Comparison of ENCODE assay signal across 17 cellular contexts in the genomic region with DNA sequence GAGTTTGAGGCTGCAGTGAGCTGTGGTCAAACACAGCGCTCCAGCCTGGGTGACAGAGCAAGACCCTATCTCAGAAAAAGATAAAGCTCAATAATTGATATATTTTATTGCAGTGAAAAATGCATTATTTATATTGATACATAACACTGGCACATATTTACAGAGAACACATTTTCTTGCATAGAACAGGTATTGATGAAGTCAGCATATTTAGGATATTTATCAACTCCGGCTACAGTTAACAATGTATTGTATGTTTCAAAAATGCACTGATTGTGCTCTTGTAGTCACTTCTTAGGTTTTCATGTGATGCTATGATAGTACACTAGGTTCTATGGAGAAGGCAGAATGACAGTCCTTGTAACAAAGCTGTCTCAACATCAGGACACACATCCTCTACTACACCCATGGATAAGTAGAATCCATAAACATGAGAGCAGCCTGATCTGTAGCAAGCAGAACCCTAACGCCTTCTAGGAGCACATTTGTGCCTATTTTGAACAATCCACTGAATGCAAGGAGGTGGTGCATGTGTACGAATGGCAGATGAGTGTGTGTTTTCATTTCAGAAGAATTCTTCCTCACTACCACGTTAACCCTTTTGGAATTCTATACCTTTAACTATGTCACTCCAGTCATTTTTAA.
A peak's percentile ranks its signal among the peaks of the same experiment; 100 is the strongest.
DNase-seq lines count a peak whose midpoint lies in the region; ATAC-seq, FAIRE-seq and TF ChIP-seq lines count a peak whose summit lies in the region.
"Had no signal": no experiment of that assay in that cellular context is flagged by ENCODE, and none has a peak within 500 bp of the region (broad histone marks: within the 10 kb centered on the region; RNA-seq: fewer than 3 reads in every experiment).

No MANE protein-coding gene starts in this region.

- no peak overlapping the region for H3K9ac ChIP-seq in K562 (ENCODE audit: insufficient read depth in 1 of 2, low read depth in 2 of 2, low read length in 2 of 2)
- no peak overlapping the region for H3K9ac ChIP-seq in H1 (replicated peaks in 1 of 4; ENCODE audit: extremely low read depth in 1 of 4, low read depth in 3 of 4, low read length in 3 of 4)

- H2AK5ac ChIP-seq in H1 (ENCODE audit: low read depth, low read length): no peak overlapping the region

- H3K79me2 ChIP-seq in K562 (ENCODE audit: control insufficient read depth, insufficient read depth, low read length): no peaks in the 10 kb centered on the region
- no peaks in the 10 kb centered on the region for H3K79me2 ChIP-seq in H1 (ENCODE audit: control insufficient read depth in 1 of 2, insufficient read depth in 2 of 2, low read length in 2 of 2)

- no peaks in the 10 kb centered on the region for H3K9me1 ChIP-seq in K562 (ENCODE audit: control insufficient read depth, insufficient read depth, low read length)

- no peaks in the 10 kb centered on the region for H3K4me1 ChIP-seq in K562 (replicated peaks in 1 of 2; ENCODE audit: control insufficient read depth in 2 of 2, insufficient read depth in 2 of 2, low read length in 2 of 2)
- no peaks in the 10 kb centered on the region for H3K4me1 ChIP-seq in H1 (replicated peaks in 1 of 4; ENCODE audit: control insufficient read depth in 3 of 4, insufficient read depth in 4 of 4, low read length in 3 of 4)
- H3K4me1 ChIP-seq: BE2C had no signal

- no peak for TF ChIP-seq POLR2A in K562 (conservative IDR thresholded peaks at IDR 0.05)
- no peak for TF ChIP-seq POLR2A in H1 (IDR thresholded peaks at IDR 0.05; ENCODE audit: control extremely low read depth in 1 of 2, low read depth in 2 of 2, low read length in 2 of 2)

- intact Hi-C loops in K562 (cut with micrococcal nuclease) (no loop called here), MCF 10A (cut with micrococcal nuclease) (no loop called here)

- H3K27ac Mint-ChIP-seq in MCF 10A (ENCODE audit: low read depth, unreplicated experiment): no peak overlapping the region
- H3K27ac Mint-ChIP-seq: CD8-positive, alpha-beta T cell; HFFc6 had no signal

- H3K36me3 ChIP-seq in K562 (ENCODE audit: control insufficient read depth, insufficient read depth, low read length) (no peaks in the 10 kb centered on the region), H1 (ENCODE audit: control insufficient read depth in 2 of 4, insufficient read depth in 4 of 4, low read length in 3 of 4) (no peaks in the 10 kb centered on the region)
- H3K36me3 ChIP-seq: BE2C had no signal

- no peak overlapping the region for H3K14ac ChIP-seq in H1 (ENCODE audit: insufficient read length)

- no peaks in the 10 kb centered on the region for H4K20me1 ChIP-seq in K562 (replicated peaks; ENCODE audit: control insufficient read depth, insufficient read depth, low read length)
- no peaks in the 10 kb centered on the region for H4K20me1 ChIP-seq in H1 (replicated peaks in 1 of 2; ENCODE audit: control insufficient read depth in 1 of 2, insufficient read depth in 2 of 2, low read length in 2 of 2)

- H3K4me2 ChIP-seq in K562 (ENCODE audit: insufficient read depth, low read length) (no peak overlapping the region), H1 (ENCODE audit: insufficient read depth in 1 of 2, low read depth in 2 of 2, low read length in 2 of 2) (no peak overlapping the region)

- no peak overlapping the region for H3K4ac ChIP-seq in H1 (replicated peaks; ENCODE audit: insufficient read length, low read depth, low read length)

- H3K9me3 ChIP-seq in K562 (replicated peaks; ENCODE audit: control insufficient read depth, insufficient read depth, low read depth, low read length) (no peaks in the 10 kb centered on the region), H1 (ENCODE audit: insufficient read depth in 2 of 2, low read depth in 1 of 2, low read length in 1 of 2) (peaks cover 0 to 4% of the 10 kb centered on the region in 2 experiments; a peak in 1 of 4 replicates)
- H3K9me3 ChIP-seq: BE2C had no signal

- TF ChIP-seq RAD21 in K562 (CRISPR knock-in tag; conservative IDR thresholded peaks at IDR 0.05 in 1 of 2, IDR thresholded peaks at IDR 0.05 in 1 of 2) (no peak), H1 (IDR thresholded peaks at IDR 0.05 in 1 of 2, conservative IDR thresholded peaks at IDR 0.05 in 1 of 2; ENCODE audit: low read depth in 2 of 2, low read length in 2 of 2) (no peak)

- no peak overlapping the region for H3K23ac ChIP-seq in H1 (ENCODE audit: insufficient read length)

- no peaks in the 10 kb centered on the region for H3K27me3 Mint-ChIP-seq in MCF 10A (ENCODE audit: insufficient read depth, unreplicated experiment)

- no peak overlapping the region for H4K5ac ChIP-seq in H1 (ENCODE audit: insufficient read length, low read depth, low read length)

- WGBS in K562 (ENCODE audit: insufficient coverage, low coverage, missing lambda C conversion rate): 2% methylated on average over 5 of the region's 5 CpGs
- 88% methylated on average over 5 of the region's 5 CpGs; no CpG with 5 or more reads in 1 of the 2 experiments for WGBS in H1 (ENCODE audit: extremely low coverage in 1 of 2, insufficient coverage in 1 of 2, insufficient read length in 1 of 2, insufficient replicate concordance in 2 of 2, low coverage in 1 of 2, low lambda C conversion rate in 2 of 2, missing lambda C conversion rate in 1 of 2), 2 experiments

- no peaks in the 10 kb centered on the region for H3K79me1 ChIP-seq in H1 (ENCODE audit: low read depth, low read length)

- H3K27me3 ChIP-seq in K562 (ENCODE audit: control insufficient read depth in 2 of 2, insufficient read depth in 2 of 2, low read length in 2 of 2): no peaks in the 10 kb centered on the region
- peaks cover 0 to 1% (median 0%) of the 10 kb centered on the region in 4 experiments; a peak in 1 of 7 replicates for H3K27me3 ChIP-seq in H1 (replicated peaks in 1 of 4; ENCODE audit: control insufficient read depth in 3 of 4, extremely low read depth in 1 of 4, insufficient read depth in 3 of 4, low read length in 3 of 4)
- H3K27me3 ChIP-seq: BE2C had no signal

- POLR2A ChIA-PET in K562 (lab: Yijun Ruan, JAX) (no interaction called here), H1 (lab: Charles Lee; ENCODE audit: partially characterized antibody) (no interaction called here), MCF 10A (lab: Yijun Ruan, JAX) (interaction anchor here (0.6 to 0.8 kb wide), 2 partner anchors 23 to 515 kb away, joined by 3 read pairs; no protein-coding TSS in a partner anchor)

- H4K91ac ChIP-seq in H1 (replicated peaks; ENCODE audit: insufficient read length, low read length): no peak overlapping the region

- peaks cover 6% of the 10 kb centered on the region for H3K4me1 Mint-ChIP-seq in MCF 10A (ENCODE audit: insufficient read depth, unreplicated experiment)

- in situ Hi-C loops in K562 (cut with MboI): no loop called here

- H3K23me2 ChIP-seq in H1 (ENCODE audit: low read depth, low read length): no peaks in the 10 kb centered on the region

- H3K4me3 Mint-ChIP-seq in MCF 10A (ENCODE audit: unreplicated experiment): no peak overlapping the region
- H3K4me3 Mint-ChIP-seq: CD8-positive, alpha-beta T cell; HFFc6 had no signal

- H2BK15ac ChIP-seq in H1 (ENCODE audit: low read length): no peak overlapping the region

- H4K8ac ChIP-seq in H1 (ENCODE audit: extremely low read depth, insufficient read depth, low read length): no peak overlapping the region

- DNase-seq in D721Med (ENCODE audit: insufficient read length, low spot score) (no peak), K562 (ENCODE audit: extremely low read depth in 1 of 4, low spot score in 3 of 4) (no peak), H1 (ENCODE audit: low read depth in 1 of 2, low spot score in 2 of 2) (no peak), retinal pigment epithelial cell (ENCODE audit: low read depth) (no peak), coronary artery (ENCODE audit: low spot score) (no peak), MCF 10A (ENCODE audit: unreplicated experiment) (no peak)
- DNase-seq: BE2C; CD8-positive, alpha-beta T cell; COR-L47; DMS53; GF-D8; HCEC 1CT; HFFc6 had no signal

- CTCF ChIA-PET in K562 (lab: Yijun Ruan, JAX; ENCODE audit: low intra/inter-chr PET ratio) (no interaction called here), H1 (lab: Charles Lee; ENCODE audit: partially characterized antibody) (no interaction called here), MCF 10A (lab: Yijun Ruan, JAX) (no interaction called here)

- H2BK12ac ChIP-seq in H1 (ENCODE audit: low read depth, low read length): no peak overlapping the region

- H3K36me3 Mint-ChIP-seq in MCF 10A (ENCODE audit: insufficient read depth, unreplicated experiment): no peaks in the 10 kb centered on the region
- H3K36me3 Mint-ChIP-seq: CD8-positive, alpha-beta T cell had no signal

- H3K27ac ChIP-seq in K562 (ENCODE audit: extremely low read depth, low read depth, low read length): no peak overlapping the region
- no peak overlapping the region for H3K27ac ChIP-seq in H1 (ENCODE audit: low read depth, low read length)
- H3K27ac ChIP-seq in coronary artery: no peak overlapping the region
- H3K27ac ChIP-seq: C4-2B had no signal

- no peak overlapping the region for H3K18ac ChIP-seq in H1 (ENCODE audit: extremely low read depth, low read length)

- H3K4me3 ChIP-seq in K562 (no peak overlapping the region), H1 (ENCODE audit: extremely low read depth in 1 of 4, insufficient read depth in 2 of 4, low read depth in 3 of 4, low read length in 4 of 4) (no peak overlapping the region), retinal pigment epithelial cell (ENCODE audit: low read length) (peak overlapping the region; percentile 5), coronary artery (no peak overlapping the region)

- no peak overlapping the region for H2BK5ac ChIP-seq in H1 (ENCODE audit: low read depth, low read length)

- no peaks in the 10 kb centered on the region for H3K9me3 Mint-ChIP-seq in MCF 10A (ENCODE audit: unreplicated experiment)

- BruUV-seq in K562 (replicated peaks; lab: Mats Ljungman, UMichigan) (no TSS peak), MCF 10A (replicated peaks; lab: Mats Ljungman, UMichigan) (no TSS peak)

- TF ChIP-seq CTCF in D721Med (IDR thresholded peaks at IDR 0.05; ENCODE audit: insufficient read depth, missing control alignments): no peak
- TF ChIP-seq CTCF in K562 (IDR thresholded peaks at IDR 0.05 in 2 of 3, conservative IDR thresholded peaks at IDR 0.05 in 1 of 3; ENCODE audit: insufficient read depth in 2 of 3, low read depth in 1 of 3, low read length in 3 of 3): no peak
- TF ChIP-seq CTCF in H1 (IDR thresholded peaks at IDR 0.05; ENCODE audit: control extremely low read depth in 1 of 3, insufficient read depth in 1 of 3, low read depth in 1 of 3, low read length in 3 of 3): no peak
- no peak for TF ChIP-seq CTCF in retinal pigment epithelial cell (conservative IDR thresholded peaks at IDR 0.05; ENCODE audit: low read depth, low read length)
- TF ChIP-seq CTCF in coronary artery (IDR thresholded peaks at IDR 0.05): no peak
- no peak for TF ChIP-seq CTCF in MCF 10A (IDR thresholded peaks at IDR 0.05; ENCODE audit: unreplicated experiment)

- FAIRE-seq in D721Med (lab: Jason Lieb, UNC): peak; percentile 44
- FAIRE-seq in K562 (lab: Jason Lieb, UNC): no peak
- no peak for FAIRE-seq in H1 (lab: Jason Lieb, UNC)
- FAIRE-seq: A204.1, GM19239 had no signal

- TF ChIP-seq EP300 in K562 (IDR thresholded peaks at IDR 0.05; ENCODE audit: low read length): no peak
- no peak for TF ChIP-seq EP300 in H1 (IDR thresholded peaks at IDR 0.05; ENCODE audit: borderline replicate concordance in 1 of 2, low read depth in 2 of 2, low read length in 2 of 2)

- no peak for ATAC-seq in K562
- no peak for ATAC-seq in HG03135 (IDR thresholded peaks at IDR 0.05; ENCODE audit: unreplicated experiment)
- ATAC-seq: CD8-positive, alpha-beta T cell had no signal

- no peak overlapping the region for H2BK120ac ChIP-seq in H1 (replicated peaks; ENCODE audit: low read depth, low read length)

- no peak overlapping the region for H3K56ac ChIP-seq in H1 (replicated peaks; ENCODE audit: insufficient read length, low read depth, low read length)

- H2AFZ ChIP-seq in K562 (ENCODE audit: low read depth, low read length) (no peak overlapping the region), H1 (ENCODE audit: low read length) (peak overlapping the region; percentile 51; the same call in 1 of the 2 replicates)

- no peak overlapping the region for H2BK20ac ChIP-seq in H1 (ENCODE audit: low read length)
